ENCODE assay signal across 1 cellular context in genomic region chr1:40064797-40065492, GRCh38.
TF ChIP-seq lines count a peak whose summit lies in the region.

No MANE protein-coding gene starts in this region.

TF ChIP-seq in K562, 482 proteins besides CTCF, POLR2A, EP300 and RAD21 (continued from another document):
- TF ChIP-seq ZNF79 (CRISPR knock-in tag; IDR thresholded peaks at IDR 0.05; ENCODE audit: low read depth) (no peak), ZFP1 (CRISPR knock-in tag; IDR thresholded peaks at IDR 0.05) (peak; percentile 88), BACH1 (tag; IDR thresholded peaks at IDR 0.05) (no peak), PHB2 (IDR thresholded peaks at IDR 0.05; ENCODE audit: low read depth) (no peak), SFPQ (IDR thresholded peaks at IDR 0.05; ENCODE audit: low read depth, low read length) (no peak), ZNF655 (CRISPR knock-in tag; IDR thresholded peaks at IDR 0.05) (no peak), RB1 (IDR thresholded peaks at IDR 0.05; ENCODE audit: low read depth) (no peak), EP400 (IDR thresholded peaks at IDR 0.05) (no peak), SRF (CRISPR knock-in tag; IDR thresholded peaks at IDR 0.05) (peak in 1 of 2 experiments; percentile 24; a peak in 2 of 4 replicates), SMAD3 (CRISPR knock-in tag; conservative IDR thresholded peaks at IDR 0.05) (peak; percentile 68; the same call in 1 of the 2 replicates)
- TF ChIP-seq, protein P1, sequence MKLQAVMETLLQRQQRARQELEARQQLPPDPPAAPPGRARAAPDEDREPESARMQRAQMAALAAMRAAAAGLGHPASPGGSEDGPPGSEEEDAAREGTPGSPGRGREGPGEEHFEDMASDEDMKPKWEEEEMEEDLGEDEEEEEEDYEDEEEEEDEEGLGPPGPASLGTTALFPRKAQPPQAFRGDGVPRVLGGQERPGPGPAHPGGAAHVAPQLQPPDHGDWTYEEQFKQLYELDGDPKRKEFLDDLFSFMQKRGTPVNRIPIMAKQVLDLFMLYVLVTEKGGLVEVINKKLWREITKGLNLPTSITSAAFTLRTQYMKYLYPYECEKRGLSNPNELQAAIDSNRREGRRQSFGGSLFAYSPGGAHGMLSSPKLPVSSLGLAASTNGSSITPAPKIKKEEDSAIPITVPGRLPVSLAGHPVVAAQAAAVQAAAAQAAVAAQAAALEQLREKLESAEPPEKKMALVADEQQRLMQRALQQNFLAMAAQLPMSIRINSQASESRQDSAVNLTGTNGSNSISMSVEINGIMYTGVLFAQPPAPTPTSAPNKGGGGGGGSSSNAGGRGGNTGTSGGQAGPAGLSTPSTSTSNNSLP (IDR thresholded peaks at IDR 0.05; ENCODE audit: borderline replicate concordance, low read depth, low read length), result no peak
- TF ChIP-seq, protein P2, sequence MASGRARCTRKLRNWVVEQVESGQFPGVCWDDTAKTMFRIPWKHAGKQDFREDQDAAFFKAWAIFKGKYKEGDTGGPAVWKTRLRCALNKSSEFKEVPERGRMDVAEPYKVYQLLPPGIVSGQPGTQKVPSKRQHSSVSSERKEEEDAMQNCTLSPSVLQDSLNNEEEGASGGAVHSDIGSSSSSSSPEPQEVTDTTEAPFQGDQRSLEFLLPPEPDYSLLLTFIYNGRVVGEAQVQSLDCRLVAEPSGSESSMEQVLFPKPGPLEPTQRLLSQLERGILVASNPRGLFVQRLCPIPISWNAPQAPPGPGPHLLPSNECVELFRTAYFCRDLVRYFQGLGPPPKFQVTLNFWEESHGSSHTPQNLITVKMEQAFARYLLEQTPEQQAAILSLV (tag; IDR thresholded peaks at IDR 0.05), result no peak
